Comparison of ENCODE assay signal across 27 cellular contexts in genomic region chr17:9124554-9124935, GRCh38.
DNase-seq lines count a peak whose midpoint lies in the region; ATAC-seq and TF ChIP-seq lines count a peak whose summit lies in the region.
"Had no signal": no experiment of that assay in that cellular context is flagged by ENCODE, and none has a peak within 500 bp of the region (broad histone marks: within the 10 kb centered on the region; RNA-seq: fewer than 3 reads in every experiment).

No MANE protein-coding gene starts in this region.

- H3K4me1 ChIP-seq in SJCRH30, result peaks cover 13% of the 10 kb centered on the region
- no peaks in the 10 kb centered on the region for H3K4me1 ChIP-seq in muscle layer of duodenum (ENCODE audit: control insufficient read depth in 1 of 2, insufficient read depth in 2 of 2, low read length in 2 of 2)
- H3K4me1 ChIP-seq in thoracic aorta (ENCODE audit: control insufficient read depth in 1 of 2, low read depth in 2 of 2), result peaks cover 12 to 38% of the 10 kb centered on the region in 2 donors
- H3K4me1 ChIP-seq: A549, Caco-2 had no signal

- H3K4me1 Mint-ChIP-seq in chondrocyte (ENCODE audit: low read depth), result peaks cover 7% of the 10 kb centered on the region
- H3K4me1 Mint-ChIP-seq in Calu3 (ENCODE audit: low read depth, unreplicated experiment), result no peaks in the 10 kb centered on the region

- intact Hi-C loops in Calu3 (cut with micrococcal nuclease; ENCODE audit: unreplicated experiment), result no loop called here

- H3K36me3 Mint-ChIP-seq in chondrocyte (ENCODE audit: low read depth) (peaks cover 2% of the 10 kb centered on the region), Calu3 (ENCODE audit: insufficient read depth, unreplicated experiment) (no peaks in the 10 kb centered on the region)

- H3K27ac Mint-ChIP-seq in chondrocyte (ENCODE audit: unreplicated experiment), result no peak overlapping the region
- H3K27ac Mint-ChIP-seq in Calu3 (ENCODE audit: unreplicated experiment), result no peak overlapping the region
- H3K27ac Mint-ChIP-seq: CD4-positive, alpha-beta T cell had no signal

- H3K4me3 Mint-ChIP-seq in chondrocyte (ENCODE audit: unreplicated experiment) (no peak overlapping the region), Calu3 (ENCODE audit: low read depth, unreplicated experiment) (no peak overlapping the region)
- H3K4me3 Mint-ChIP-seq: CD4-positive, alpha-beta T cell had no signal

- BruUV-seq in Calu3 (replicated peaks; lab: Mats Ljungman, UMichigan), result no TSS peak

- H3K9me3 ChIP-seq in SJCRH30 (replicated peaks) (no peaks in the 10 kb centered on the region), muscle layer of duodenum (ENCODE audit: control insufficient read depth in 1 of 2, low read length in 2 of 2) (no peaks in the 10 kb centered on the region), thoracic aorta (no peaks in the 10 kb centered on the region)
- H3K9me3 ChIP-seq: A549; BLaER1 treated with 17β-estradiol and CSF1 and Interleukin-3, amounts not matched to agents 10 nM and 100 nM; Caco-2 had no signal

- ATAC-seq in thoracic aorta (ENCODE audit: insufficient number of reproducible peaks, low FRiP score, low read depth), result no peak
- ATAC-seq: A549, GM12878 had no signal

- H3K36me3 ChIP-seq in SJCRH30 (no peaks in the 10 kb centered on the region), muscle layer of duodenum (ENCODE audit: control insufficient read depth in 1 of 2, insufficient read depth in 2 of 2, low read length in 2 of 2) (no peaks in the 10 kb centered on the region), thoracic aorta (no peaks in the 10 kb centered on the region)
- H3K36me3 ChIP-seq: BLaER1 treated with 17β-estradiol and CSF1 and Interleukin-3, amounts not matched to agents 10 nM and 100 nM had no signal

- DNase-seq in SJCRH30 (no peak), chondrocyte (ENCODE audit: low spot score) (peak; percentile 21), thoracic aorta (ENCODE audit: low spot score) (no peak), occipital lobe (lab: John Stamatoyannopoulos, UW) (no peak), mucosa of gallbladder (ENCODE audit: low spot score) (no peak), Calu3 (no peak), COR-L47 (lab: John Stamatoyannopoulos, UW) (no peak)
- DNase-seq: AML-193; Caco-2; CD4-positive, alpha-beta T cell; DMS 273 treated with DMSO at 0.1 percent for 48 hours; DMS79; EL; GDM1; H7; NCI-H1048; NCI-H1417; NCI-H1694; NCI-H2029 treated with DMSO at 0.1 percent for 48 hours; NCI-H526 treated with DMSO at 0.1 percent for 48 hours; Right ventricle myocardium superior; RPMI8226 had no signal

- CTCF ChIA-PET in Calu3 (lab: Charles Lee), result no interaction called here

- H3K4me3 ChIP-seq in SJCRH30, result peak overlapping the region; percentile 4; the same call in 1 of the 2 replicates
- H3K4me3 ChIP-seq in muscle layer of duodenum (ENCODE audit: low read depth in 1 of 2, low read length in 2 of 2), result no peak overlapping the region
- H3K4me3 ChIP-seq in thoracic aorta, result peak overlapping the region; percentile 58
- H3K4me3 ChIP-seq: A549; BLaER1 treated with 17β-estradiol and CSF1 and Interleukin-3, amounts not matched to agents 10 nM and 100 nM; GM12878 had no signal

- H3K27ac ChIP-seq in SJCRH30 (peak overlapping the region; percentile 29; the same call in 1 of the 2 replicates), muscle layer of duodenum (ENCODE audit: low read length) (peak overlapping the region; percentile 21), thoracic aorta (peak overlapping the region; percentile 56 to 80)
- H3K27ac ChIP-seq: A549; BLaER1 treated with 17β-estradiol and CSF1 and Interleukin-3, amounts not matched to agents 10 nM and 100 nM; HL-60 had no signal

- no peaks in the 10 kb centered on the region for H3K27me3 ChIP-seq in SJCRH30
- H3K27me3 ChIP-seq in muscle layer of duodenum (ENCODE audit: low read depth, low read length), result no peaks in the 10 kb centered on the region
- H3K27me3 ChIP-seq in thoracic aorta (replicated peaks; ENCODE audit: insufficient read depth), result no peaks in the 10 kb centered on the region
- H3K27me3 ChIP-seq: BLaER1 treated with 17β-estradiol and CSF1 and Interleukin-3, amounts not matched to agents 10 nM and 100 nM had no signal

- no peak for TF ChIP-seq CTCF in chondrocyte (IDR thresholded peaks at IDR 0.05)
- no peak for TF ChIP-seq CTCF in thoracic aorta (IDR thresholded peaks at IDR 0.05)
- TF ChIP-seq CTCF in Calu3 (IDR thresholded peaks at IDR 0.05; ENCODE audit: unreplicated experiment), result no peak

- H3K27me3 Mint-ChIP-seq in chondrocyte (ENCODE audit: low read depth), result peaks cover 9% of the 10 kb centered on the region
- H3K27me3 Mint-ChIP-seq in Calu3 (ENCODE audit: unreplicated experiment), result peaks cover 53% of the 10 kb centered on the region

- H3K9me3 Mint-ChIP-seq in chondrocyte (ENCODE audit: low read depth) (no peaks in the 10 kb centered on the region), Calu3 (ENCODE audit: low read depth, unreplicated experiment) (no peaks in the 10 kb centered on the region)
- H3K9me3 Mint-ChIP-seq: CD4-positive, alpha-beta T cell had no signal

Comparison
In these comparisons a context has a peak if more than half of its experiments do, and no peak if none do; other contexts are left out.
1. H3K4me3 ChIP-seq: peak in SJCRH30 (single experiment) and thoracic aorta (single experiment); none in muscle layer of duodenum (0 of 2).
2. Peak in every context shown above with its lines, with median percentiles within 50 percentile points of each other: H3K27ac ChIP-seq.